ENCODE assay signal across 17 cellular contexts in genomic region chr5:115807654-115808052, GRCh38. TPM values are rescaled to one million over a fixed set of nuclear protein-coding genes. Genes with fewer than 3 reads are reported as not detected.
A peak's percentile ranks its signal among the peaks of the same experiment; 100 is the strongest.
DNase-seq lines count a peak whose midpoint lies in the region; ATAC-seq and TF ChIP-seq lines count a peak whose summit lies in the region.
"Had no signal": no experiment of that assay in that cellular context is flagged by ENCODE, and none has a peak within 500 bp of the region (broad histone marks: within the 10 kb centered on the region; RNA-seq: fewer than 3 reads in every experiment).

No MANE protein-coding gene starts in this region.

- ATAC-seq in activated CD8-positive, alpha-beta memory T cell treated with anti-CD3 and anti-CD28 coated beads, Interleukin-2, amount 10 ng/mL, durations not matched to agents 7 days and 5 days = no peak
- no peak for ATAC-seq in GM23338
- no peak for ATAC-seq in activated CD8-positive, alpha-beta T cell treated with anti-CD3 and anti-CD28 coated beads, Interleukin-2, amount 10 ng/mL, durations not matched to agents 7 days and 5 days

- no peak for DNase-seq in activated CD8-positive, alpha-beta memory T cell treated with anti-CD3 and anti-CD28 coated beads, Interleukin-2, amount 10 ng/mL, durations not matched to agents 7 days and 5 days
- no peak for DNase-seq in activated CD8-positive, alpha-beta memory T cell treated with anti-CD3 and anti-CD28 coated beads, Interleukin-2, amount 50 U/mL, for 4 hours
- DNase-seq in GM23338 (ENCODE audit: low spot score) (no peak), mesothelial cell of epicardium (ENCODE audit: low spot score in 2 of 2, unreplicated experiment in 2 of 2) (no peak), NCI-H526 (lab: John Stamatoyannopoulos, UW) (no peak), cardiac septum (ENCODE audit: low spot score) (no peak), vagina (ENCODE audit: extremely low spot score in 2 of 2) (no peak)
- DNase-seq in activated CD8-positive, alpha-beta T cell treated with anti-CD3 and anti-CD28 coated beads, Interleukin-2, amount 10 ng/mL, durations not matched to agents 7 days and 5 days = no peak
- DNase-seq: Calu3; CD4-positive, alpha-beta memory T cell; DMS53; KG1; NCI-H187 treated with DMSO at 0.1 percent for 48 hours; NCI-H2227 treated with DMSO at 0.1 percent for 48 hours; NCI-H510A treated with DMSO at 0.1 percent for 48 hours; SIG-M5 had no signal

- no peaks in the 10 kb centered on the region for H3K9me2 ChIP-seq in GM23338 (ENCODE audit: insufficient read depth)

- H3K27ac ChIP-seq in GM23338 (ENCODE audit: low read depth) (no peak overlapping the region), vagina (no peak overlapping the region)
- H3K27ac ChIP-seq: BLaER1 had no signal

- no peaks in the 10 kb centered on the region for H3F3A ChIP-seq in GM23338 (replicated peaks; ENCODE audit: low read depth)

- H3K9me3 Mint-ChIP-seq in activated CD8-positive, alpha-beta memory T cell treated with anti-CD3 and anti-CD28 coated beads, Interleukin-2, amount 10 ng/mL, durations not matched to agents 7 days and 5 days (ENCODE audit: low read depth) = no peaks in the 10 kb centered on the region
- H3K9me3 Mint-ChIP-seq in GM23338 (no peaks in the 10 kb centered on the region), mesothelial cell of epicardium (no peaks in the 10 kb centered on the region)
- no peaks in the 10 kb centered on the region for H3K9me3 Mint-ChIP-seq in activated CD8-positive, alpha-beta T cell treated with anti-CD3 and anti-CD28 coated beads, Interleukin-2, amount 10 ng/mL, durations not matched to agents 7 days and 5 days (ENCODE audit: insufficient read depth)

- peaks cover 48% of the 10 kb centered on the region for H3K4me1 Mint-ChIP-seq in activated CD8-positive, alpha-beta memory T cell treated with anti-CD3 and anti-CD28 coated beads, Interleukin-2, amount 10 ng/mL, durations not matched to agents 7 days and 5 days
- H3K4me1 Mint-ChIP-seq in GM23338 (peaks cover 17% of the 10 kb centered on the region), mesothelial cell of epicardium (peaks cover 32% of the 10 kb centered on the region)
- peaks cover 43% of the 10 kb centered on the region for H3K4me1 Mint-ChIP-seq in activated CD8-positive, alpha-beta T cell treated with anti-CD3 and anti-CD28 coated beads, Interleukin-2, amount 10 ng/mL, durations not matched to agents 7 days and 5 days (ENCODE audit: low read depth)

- H3K4me3 ChIP-seq in GM23338 (no peak overlapping the region), vagina (no peak overlapping the region)
- H3K4me3 ChIP-seq: BLaER1 had no signal

- CTCF ChIA-PET in activated CD8-positive, alpha-beta memory T cell treated with anti-CD3 and anti-CD28 coated beads, Interleukin-2, amount 10 ng/mL, durations not matched to agents 7 days and 5 days (lab: Charles Lee) = no interaction called here
- CTCF ChIA-PET in activated CD8-positive, alpha-beta T cell treated with anti-CD3 and anti-CD28 coated beads, Interleukin-2, amount 10 ng/mL, durations not matched to agents 7 days and 5 days (lab: Charles Lee) = no interaction called here

- peak overlapping the region; percentile 30; the same call in 1 of the 2 replicates for H3K4me2 ChIP-seq in GM23338
- H3K4me2 ChIP-seq: BLaER1 had no signal

- H3K9me3 ChIP-seq in vagina = no peaks in the 10 kb centered on the region
- H3K9me3 ChIP-seq: BLaER1 had no signal

- peaks cover 37% of the 10 kb centered on the region for H3K27me3 Mint-ChIP-seq in activated CD8-positive, alpha-beta memory T cell treated with anti-CD3 and anti-CD28 coated beads, Interleukin-2, amount 10 ng/mL, durations not matched to agents 7 days and 5 days
- H3K27me3 Mint-ChIP-seq in GM23338 (ENCODE audit: insufficient read depth, low read depth, poor library complexity) (peaks cover 1% of the 10 kb centered on the region), mesothelial cell of epicardium (ENCODE audit: low read depth) (no peaks in the 10 kb centered on the region)
- peaks cover 22% of the 10 kb centered on the region for H3K27me3 Mint-ChIP-seq in activated CD8-positive, alpha-beta T cell treated with anti-CD3 and anti-CD28 coated beads, Interleukin-2, amount 10 ng/mL, durations not matched to agents 7 days and 5 days (ENCODE audit: low read depth)

- peaks cover 3% of the 10 kb centered on the region for H3K36me3 Mint-ChIP-seq in activated CD8-positive, alpha-beta memory T cell treated with anti-CD3 and anti-CD28 coated beads, Interleukin-2, amount 10 ng/mL, durations not matched to agents 7 days and 5 days
- H3K36me3 Mint-ChIP-seq in GM23338 (ENCODE audit: low read depth) (peaks cover 36% of the 10 kb centered on the region), mesothelial cell of epicardium (peaks cover 9% of the 10 kb centered on the region)
- peaks cover 1% of the 10 kb centered on the region for H3K36me3 Mint-ChIP-seq in activated CD8-positive, alpha-beta T cell treated with anti-CD3 and anti-CD28 coated beads, Interleukin-2, amount 10 ng/mL, durations not matched to agents 7 days and 5 days (ENCODE audit: low read depth)
- H3K36me3 Mint-ChIP-seq: CD4-positive, alpha-beta memory T cell had no signal

- H3K79me2 ChIP-seq in GM23338 (replicated peaks; ENCODE audit: insufficient read depth) = no peaks in the 10 kb centered on the region

- H2AFZ ChIP-seq in GM23338 = no peak overlapping the region

- no peak for TF ChIP-seq CTCF in GM23338 (conservative IDR thresholded peaks at IDR 0.05; ENCODE audit: low read depth in 2 of 2)
- TF ChIP-seq CTCF in mesothelial cell of epicardium (IDR thresholded peaks at IDR 0.05; ENCODE audit: unreplicated experiment) = no peak
- TF ChIP-seq CTCF in vagina (IDR thresholded peaks at IDR 0.05) = no peak

- peak overlapping the region; percentile 61 for H3K27ac Mint-ChIP-seq in activated CD8-positive, alpha-beta memory T cell treated with anti-CD3 and anti-CD28 coated beads, Interleukin-2, amount 10 ng/mL, durations not matched to agents 7 days and 5 days
- H3K27ac Mint-ChIP-seq in GM23338 (peak overlapping the region; percentile 89), mesothelial cell of epicardium (peak overlapping the region; percentile 93)
- H3K27ac Mint-ChIP-seq in activated CD8-positive, alpha-beta T cell treated with anti-CD3 and anti-CD28 coated beads, Interleukin-2, amount 10 ng/mL, durations not matched to agents 7 days and 5 days = no peak overlapping the region
- H3K27ac Mint-ChIP-seq: CD4-positive, alpha-beta memory T cell had no signal

- no peak for TF ChIP-seq POLR2A in vagina (IDR thresholded peaks at IDR 0.05)

- no peak overlapping the region for H3K4me3 Mint-ChIP-seq in activated CD8-positive, alpha-beta memory T cell treated with anti-CD3 and anti-CD28 coated beads, Interleukin-2, amount 10 ng/mL, durations not matched to agents 7 days and 5 days
- no peak overlapping the region for H3K4me3 Mint-ChIP-seq in GM23338
- peak overlapping the region; percentile 1 for H3K4me3 Mint-ChIP-seq in activated CD8-positive, alpha-beta T cell treated with anti-CD3 and anti-CD28 coated beads, Interleukin-2, amount 10 ng/mL, durations not matched to agents 7 days and 5 days
- H3K4me3 Mint-ChIP-seq in mesothelial cell of epicardium = no peak overlapping the region
- H3K4me3 Mint-ChIP-seq: CD4-positive, alpha-beta memory T cell had no signal

- intact Hi-C loops in cardiac septum (cut with DNase I) (no loop called here), vagina (cut with DNase I) (no loop called here)

- POLR2A ChIA-PET in activated CD8-positive, alpha-beta T cell treated with anti-CD3 and anti-CD28 coated beads, Interleukin-2, amount 10 ng/mL, durations not matched to agents 7 days and 5 days (lab: Charles Lee) = no interaction called here

- H3K4me1 ChIP-seq in GM23338 (ENCODE audit: insufficient read depth) = peaks cover 17% of the 10 kb centered on the region
- H3K4me1 ChIP-seq in vagina = no peaks in the 10 kb centered on the region
- H3K4me1 ChIP-seq: BLaER1 had no signal

- H3K27me3 ChIP-seq in GM23338 (ENCODE audit: insufficient read depth) (no peaks in the 10 kb centered on the region), vagina (no peaks in the 10 kb centered on the region)
- H3K27me3 ChIP-seq: BLaER1 had no signal

- H4K20me1 ChIP-seq in GM23338 (replicated peaks; ENCODE audit: insufficient read depth) = no peaks in the 10 kb centered on the region
- H4K20me1 ChIP-seq: BLaER1 had no signal

- H3K36me3 ChIP-seq in GM23338 (ENCODE audit: insufficient read depth) (0 out of 2 replicates have a peak, but pooled peaks cover 5% of the 10 kb centered on the region), vagina (no peaks in the 10 kb centered on the region)
- H3K36me3 ChIP-seq: BLaER1 had no signal

RNA-seq across cellular contexts. Expression of gene CDO1, which starts 8.8 kb away (rescaled TPM):
- total RNA-seq in activated CD8-positive, alpha-beta memory T cell treated with anti-CD3 and anti-CD28 coated beads, Interleukin-2, amount 10 ng/mL, durations not matched to agents 7 days and 5 days = under 1 TPM in 1 of 2 experiments, not detected in 1; 0.30 TPM
- total RNA-seq in GM23338 (2014; rRNA removed; shearing (Covaris generic)) = 21.2 and 29.2 TPM in 2 replicates
- polyA plus RNA-seq in GM23338 (2016; fragmentation: Nextera tagmentation; extraction: Ambion mirVana) = 22.7 and 24.5 TPM in 2 replicates
- total RNA-seq in activated CD8-positive, alpha-beta T cell treated with anti-CD3 and anti-CD28 coated beads, Interleukin-2, amount 10 ng/mL, durations not matched to agents 7 days and 5 days = under 1 TPM in 1 of 2 experiments, not detected in 1; 0.40 TPM
- 9.9 to 13.1 TPM (median 11.8 TPM) in 3 replicates for total RNA-seq in mesothelial cell of epicardium
- total RNA-seq in cardiac septum = 3.6 TPM
- total RNA-seq in vagina = 16.0 TPM
- total RNA-seq: Calu3 had no signal
- polyA plus RNA-seq: CD4-positive, alpha-beta memory T cell had no signal

RNA-seq across cellular contexts. Expression of gene ATG12, which starts 33.7 kb away (rescaled TPM):
- total RNA-seq in activated CD8-positive, alpha-beta memory T cell treated with anti-CD3 and anti-CD28 coated beads, Interleukin-2, amount 10 ng/mL, durations not matched to agents 7 days and 5 days = 10 to 100 TPM; 36.5 to 36.9 TPM
- 52.6 and 60.0 TPM in 2 replicates for total RNA-seq in GM23338 (2014; rRNA removed; shearing (Covaris generic))
- polyA plus RNA-seq in GM23338 (2016; fragmentation: Nextera tagmentation; extraction: Ambion mirVana) = 92.5 and 109 TPM in 2 replicates
- total RNA-seq in activated CD8-positive, alpha-beta T cell treated with anti-CD3 and anti-CD28 coated beads, Interleukin-2, amount 10 ng/mL, durations not matched to agents 7 days and 5 days = 10 to 100 TPM; 35.9 to 43.9 TPM
- total RNA-seq in mesothelial cell of epicardium (40.2 to 46.7 TPM (median 43.0 TPM) in 3 replicates), cardiac septum (22.5 TPM), vagina (50.6 TPM)

RNA-seq across cellular contexts. Expression of gene AP3S1, which starts 34.1 kb away (rescaled TPM):
- 10 to 100 TPM; 57.1 to 66.2 TPM for total RNA-seq in activated CD8-positive, alpha-beta memory T cell treated with anti-CD3 and anti-CD28 coated beads, Interleukin-2, amount 10 ng/mL, durations not matched to agents 7 days and 5 days
- 232 and 321 TPM in 2 replicates for total RNA-seq in GM23338 (2014; rRNA removed; shearing (Covaris generic))
- 135 and 143 TPM in 2 replicates for polyA plus RNA-seq in GM23338 (2016; fragmentation: Nextera tagmentation; extraction: Ambion mirVana)
- 10 to 100 TPM; 76.6 to 78.3 TPM for total RNA-seq in activated CD8-positive, alpha-beta T cell treated with anti-CD3 and anti-CD28 coated beads, Interleukin-2, amount 10 ng/mL, durations not matched to agents 7 days and 5 days
- total RNA-seq in mesothelial cell of epicardium = 52.1 to 56.0 TPM (median 52.3 TPM) in 3 replicates
- total RNA-seq in cardiac septum = 56.6 TPM
- total RNA-seq in vagina = 36.8 TPM
